Comparison of ENCODE assay signal across 8 cellular contexts in genomic region chr7:116630357-116630756, GRCh38. TPM values are rescaled to one million over a fixed set of nuclear protein-coding genes. Genes with fewer than 3 reads are reported as not detected.
DNase-seq lines count a peak whose midpoint lies in the region; ATAC-seq, FAIRE-seq and TF ChIP-seq lines count a peak whose summit lies in the region.

No MANE protein-coding gene starts in this region.

- intact Hi-C loops in stomach (cut with DNase I; ENCODE audit: low total_unique reads), result no loop called here

- H3K27ac Mint-ChIP-seq in activated CD8-positive, alpha-beta memory T cell treated with anti-CD3 and anti-CD28 coated beads, Interleukin-2, amount 10 ng/mL, durations not matched to agents 7 days and 5 days, result no peak overlapping the region

- peak; percentile 49 for ATAC-seq in activated CD8-positive, alpha-beta memory T cell treated with anti-CD3 and anti-CD28 coated beads, Interleukin-2, amount 10 ng/mL, durations not matched to agents 7 days and 5 days
- peak; percentile 88 for ATAC-seq in HG02884 (IDR thresholded peaks at IDR 0.05; ENCODE audit: unreplicated experiment)

- no peak for FAIRE-seq in RCC 7860 (lab: Jason Lieb, UNC)

- no peaks in the 10 kb centered on the region for H3K36me3 ChIP-seq in stomach

- in situ Hi-C loops in SK-MEL-5 (cut with HindIII; ENCODE audit: low pct_unique_long_range_greater_than_20kb, low sequenced_read_pairs), result no loop called here

- DNase-seq in activated CD8-positive, alpha-beta memory T cell treated with anti-CD3 and anti-CD28 coated beads, Interleukin-2, amount 10 ng/mL, durations not matched to agents 7 days and 5 days, result no peak
- no peak for DNase-seq in activated CD8-positive, alpha-beta memory T cell treated with anti-CD3 and anti-CD28 coated beads for 24 hours
- DNase-seq in SK-MEL-5 (ENCODE audit: low read depth, low spot score) (peak; percentile 51), stomach (no peak), RCC 7860 (ENCODE audit: low spot score) (no peak), NCI-H2107 (lab: John Stamatoyannopoulos, UW) (no peak), GOT3 (lab: John Stamatoyannopoulos, UW) (no peak)

- no peak for TF ChIP-seq CTCF in stomach (IDR thresholded peaks at IDR 0.05)

- peaks cover 16% of the 10 kb centered on the region for H3K27me3 Mint-ChIP-seq in activated CD8-positive, alpha-beta memory T cell treated with anti-CD3 and anti-CD28 coated beads, Interleukin-2, amount 10 ng/mL, durations not matched to agents 7 days and 5 days

- peaks cover 3 to 29% (median 16%) of the 10 kb centered on the region in 4 donors for H3K4me1 ChIP-seq in stomach

- 44 to 61% (median 49%) methylated on average over 2 of the region's 2 CpGs for WGBS in stomach, 5 donors

- H3K36me3 Mint-ChIP-seq in activated CD8-positive, alpha-beta memory T cell treated with anti-CD3 and anti-CD28 coated beads, Interleukin-2, amount 10 ng/mL, durations not matched to agents 7 days and 5 days, result no peaks in the 10 kb centered on the region

- TF ChIP-seq POLR2A in stomach (IDR thresholded peaks at IDR 0.05), result no peak

- H3K27ac ChIP-seq in stomach, result peak overlapping the region in 3 of 5 donors; percentile 44 to 76 (median 68)

- TF ChIP-seq EP300 in stomach (IDR thresholded peaks at IDR 0.05), result no peak

- H3K4me1 Mint-ChIP-seq in activated CD8-positive, alpha-beta memory T cell treated with anti-CD3 and anti-CD28 coated beads, Interleukin-2, amount 10 ng/mL, durations not matched to agents 7 days and 5 days, result peaks cover 4% of the 10 kb centered on the region

- CTCF ChIA-PET in activated CD8-positive, alpha-beta memory T cell treated with anti-CD3 and anti-CD28 coated beads, Interleukin-2, amount 10 ng/mL, durations not matched to agents 7 days and 5 days (lab: Charles Lee), result interaction anchor here (1.0 kb wide), 2 partner anchors 39 to 41 kb away, joined by 3 read pairs; partner anchors contain the start of gene MET

- H3K27me3 ChIP-seq in stomach, result no peaks in the 10 kb centered on the region

- H3K4me3 Mint-ChIP-seq in activated CD8-positive, alpha-beta memory T cell treated with anti-CD3 and anti-CD28 coated beads, Interleukin-2, amount 10 ng/mL, durations not matched to agents 7 days and 5 days, result no peak overlapping the region

- no peaks in the 10 kb centered on the region for H3K9me3 ChIP-seq in stomach

- H3K9me3 Mint-ChIP-seq in activated CD8-positive, alpha-beta memory T cell treated with anti-CD3 and anti-CD28 coated beads, Interleukin-2, amount 10 ng/mL, durations not matched to agents 7 days and 5 days (ENCODE audit: low read depth), result no peaks in the 10 kb centered on the region

- H3K4me3 ChIP-seq in stomach, result no peak overlapping the region

RNA-seq across cellular contexts. Expression of gene MET, which starts 41.6 kb away (rescaled TPM):
- total RNA-seq in activated CD8-positive, alpha-beta memory T cell treated with anti-CD3 and anti-CD28 coated beads, Interleukin-2, amount 10 ng/mL, durations not matched to agents 7 days and 5 days, result under 1 TPM; 0.26 to 0.40 TPM
- 330 and 331 TPM in 2 replicates for total RNA-seq in SK-MEL-5 (2014; rRNA removed; shearing (Covaris generic))
- 99.1 and 141 TPM in 2 replicates for polyA plus RNA-seq in SK-MEL-5 (2015; cell fraction: cytosol; rRNA removed)
- 32.8 and 44.8 TPM in 2 replicates for polyA plus RNA-seq in SK-MEL-5 (2015; cell fraction: nucleus; rRNA removed)
- 10 to 100 TPM in 3 of 5 donors, 1 to 10 TPM in 1, under 1 TPM in 1; 0.58 to 36.2 (median 14.5) TPM for total RNA-seq in stomach
- 1 to 10 TPM; 2.0 to 3.7 (median 2.9) TPM for polyA plus RNA-seq in stomach
